15 cellular contexts compared by ENCODE assay signal in genomic region chrX:135489542-135489941, GRCh38. TPM values are rescaled to one million over a fixed set of nuclear protein-coding genes. Genes with fewer than 3 reads are reported as not detected.
DNase-seq lines count a peak whose midpoint lies in the region; ATAC-seq and TF ChIP-seq lines count a peak whose summit lies in the region.
"Had no signal": no experiment of that assay in that cellular context is flagged by ENCODE, and none has a peak within 500 bp of the region (broad histone marks: within the 10 kb centered on the region; RNA-seq: fewer than 3 reads in every experiment).

No MANE protein-coding gene starts in this region.

- H3K18ac ChIP-seq in mesenchymal stem cell (ENCODE audit: low read depth in 1 of 2, low read length in 2 of 2): no peak overlapping the region

- H3K4me3 ChIP-seq in NB4 (ENCODE audit: low read depth, low read length): no peak overlapping the region
- no peak overlapping the region for H3K4me3 ChIP-seq in mesenchymal stem cell (ENCODE audit: insufficient read depth in 1 of 2, low read depth in 1 of 2, low read length in 2 of 2)
- H3K4me3 ChIP-seq in CD8-positive, alpha-beta T cell (ENCODE audit: low read depth, low read length): no peak overlapping the region
- H3K4me3 ChIP-seq: esophagus squamous epithelium, pancreas, transverse colon had no signal

- no peak for TF ChIP-seq CTCF in NB4 (IDR thresholded peaks at IDR 0.05; ENCODE audit: low read depth, low read length)
- no peak for TF ChIP-seq CTCF in CD8-positive, alpha-beta T cell (IDR thresholded peaks at IDR 0.05)

- TF ChIP-seq POLR2A in GM18505 (IDR thresholded peaks at IDR 0.05; ENCODE audit: borderline replicate concordance, extremely low read depth, insufficient read depth, insufficient read length) (no peak), NB4 (IDR thresholded peaks at IDR 0.05; ENCODE audit: extremely low read depth, insufficient read length) (no peak)

- H2BK15ac ChIP-seq in mesenchymal stem cell (ENCODE audit: low read depth, poor library complexity, severe bottlenecking): no peak overlapping the region

- no peak overlapping the region for H2AFZ ChIP-seq in mesenchymal stem cell (ENCODE audit: low read depth, low read length)

- H3K27ac Mint-ChIP-seq in CD8-positive, alpha-beta T cell: no peak overlapping the region

- H2BK12ac ChIP-seq in mesenchymal stem cell (ENCODE audit: low read length in 2 of 2): no peak overlapping the region

- H3K27me3 Mint-ChIP-seq in CD8-positive, alpha-beta T cell (ENCODE audit: low read depth): no peaks in the 10 kb centered on the region

- CTCF ChIA-PET in CD8-positive, alpha-beta T cell (lab: Charles Lee): no interaction called here

- ATAC-seq in GM18505 (IDR thresholded peaks at IDR 0.05; ENCODE audit: unreplicated experiment): peak; percentile 87
- peak; percentile 86 for ATAC-seq in GM21367 (IDR thresholded peaks at IDR 0.05; ENCODE audit: unreplicated experiment)
- ATAC-seq in HG03025 (IDR thresholded peaks at IDR 0.05; ENCODE audit: low FRiP score, unreplicated experiment): peak; percentile 73
- ATAC-seq in left colon: no peak
- no peak for ATAC-seq in CD8-positive, alpha-beta T cell
- ATAC-seq: HepG2, pancreas had no signal

- no peaks in the 10 kb centered on the region for H3K4me1 Mint-ChIP-seq in CD8-positive, alpha-beta T cell (ENCODE audit: low read depth)

- DNase-seq in NB4 (ENCODE audit: low read depth): peak; percentile 22
- DNase-seq in left colon: no peak
- no peak for DNase-seq in mesenchymal stem cell
- no peak for DNase-seq in DMS79 (lab: John Stamatoyannopoulos, UW)
- DNase-seq in CD8-positive, alpha-beta T cell: no peak
- DNase-seq: BE2C, esophagus squamous epithelium, kidney, pancreas, SK-N-SH, transverse colon had no signal

- H3K79me1 ChIP-seq in mesenchymal stem cell (replicated peaks; ENCODE audit: low read length, poor library complexity, severe bottlenecking): no peaks in the 10 kb centered on the region

- H2BK5ac ChIP-seq in mesenchymal stem cell (ENCODE audit: low read depth, low read length, poor library complexity, severe bottlenecking): no peak overlapping the region

- H3K4me2 ChIP-seq in mesenchymal stem cell (ENCODE audit: low read length, poor library complexity, severe bottlenecking): no peak overlapping the region
- H3K4me2 ChIP-seq: SK-N-SH had no signal

- intact Hi-C loops in left colon (cut with DNase I, micrococcal nuclease): no loop called here
- intact Hi-C loops in CD8-positive, alpha-beta T cell (cut with DNase I, micrococcal nuclease): loop anchor here in 1 of 2 experiments (10.0 kb wide), 1 partner anchor 445 kb away; no protein-coding TSS in a partner anchor

- no peaks in the 10 kb centered on the region for H3K4me1 ChIP-seq in mesenchymal stem cell (ENCODE audit: control insufficient read depth, insufficient read depth, low read depth, low read length)
- H3K4me1 ChIP-seq in CD8-positive, alpha-beta T cell (ENCODE audit: insufficient read depth, low read length): no peaks in the 10 kb centered on the region
- H3K4me1 ChIP-seq: BE2C, esophagus squamous epithelium, pancreas, transverse colon had no signal

- H3K9me3 Mint-ChIP-seq in CD8-positive, alpha-beta T cell: no peaks in the 10 kb centered on the region

- H3K36me3 ChIP-seq in mesenchymal stem cell (ENCODE audit: control insufficient read depth in 1 of 2, insufficient read depth in 2 of 2, low read depth in 1 of 2, low read length in 2 of 2): no peaks in the 10 kb centered on the region
- no peaks in the 10 kb centered on the region for H3K36me3 ChIP-seq in CD8-positive, alpha-beta T cell (ENCODE audit: insufficient read depth, low read length)
- H3K36me3 ChIP-seq: BE2C, esophagus squamous epithelium, pancreas, transverse colon had no signal

- POLR2A ChIA-PET in CD8-positive, alpha-beta T cell (lab: Charles Lee): no interaction called here

- H2BK120ac ChIP-seq in mesenchymal stem cell (ENCODE audit: low read depth, low read length): no peak overlapping the region

- H3K14ac ChIP-seq in mesenchymal stem cell (ENCODE audit: low read length in 2 of 2): no peak overlapping the region

- no peak overlapping the region for H3K4me3 Mint-ChIP-seq in CD8-positive, alpha-beta T cell

- H3K27me3 ChIP-seq in mesenchymal stem cell (ENCODE audit: control insufficient read depth in 1 of 2, insufficient read depth in 1 of 2, low read length in 2 of 2): no peaks in the 10 kb centered on the region
- no peaks in the 10 kb centered on the region for H3K27me3 ChIP-seq in CD8-positive, alpha-beta T cell (ENCODE audit: insufficient read depth, low read length)
- H3K27me3 ChIP-seq: BE2C, esophagus squamous epithelium, pancreas, transverse colon had no signal

- no peak overlapping the region for H3K23ac ChIP-seq in mesenchymal stem cell (ENCODE audit: low read length in 2 of 2)

- no peak overlapping the region for H3K4ac ChIP-seq in mesenchymal stem cell (ENCODE audit: low read depth in 1 of 2, low read length in 2 of 2)

- no peak overlapping the region for H2AK5ac ChIP-seq in mesenchymal stem cell (ENCODE audit: low read length, severe bottlenecking)

- no peaks in the 10 kb centered on the region for H3K9me3 ChIP-seq in mesenchymal stem cell (ENCODE audit: control insufficient read depth, low read length)
- no peaks in the 10 kb centered on the region for H3K9me3 ChIP-seq in CD8-positive, alpha-beta T cell (ENCODE audit: low read length)
- H3K9me3 ChIP-seq: BE2C, esophagus squamous epithelium, pancreas, SK-N-SH, transverse colon had no signal

- no peak overlapping the region for H4K8ac ChIP-seq in mesenchymal stem cell (ENCODE audit: low read length)

- no peak overlapping the region for H3K9ac ChIP-seq in mesenchymal stem cell (ENCODE audit: low read length)
- H3K9ac ChIP-seq: SK-N-SH had no signal

- no peak overlapping the region for H4K91ac ChIP-seq in mesenchymal stem cell (ENCODE audit: low read length)

- H3K36me3 Mint-ChIP-seq in CD8-positive, alpha-beta T cell: no peaks in the 10 kb centered on the region

- H3K27ac ChIP-seq in mesenchymal stem cell (ENCODE audit: low read length, poor library complexity, severe bottlenecking): no peak overlapping the region
- H3K27ac ChIP-seq in CD8-positive, alpha-beta T cell (ENCODE audit: low read depth, low read length): no peak overlapping the region
- H3K27ac ChIP-seq: esophagus squamous epithelium, pancreas, transverse colon had no signal

- WGBS in mesenchymal stem cell: 94% methylated on average over 1 of the region's 1 CpG

RNA-seq across cellular contexts. Expression of gene INTS6L, which starts 30.9 kb away (rescaled TPM):
- 10 to 100 TPM; 14.9 to 19.8 TPM for total RNA-seq in left colon
- polyA plus RNA-seq in mesenchymal stem cell (2013, experiment 1 of 2): 6.3 TPM
- 6.0 TPM for polyA plus RNA-seq in mesenchymal stem cell (2013, experiment 2 of 2)
- total RNA-seq in CD8-positive, alpha-beta T cell: 10 to 100 TPM; 22.7 to 24.5 TPM
- total RNA-seq: HepG2 had no signal
- polyA plus RNA-seq: HepG2 had no signal

Comparison
In these comparisons a context has a peak if more than half of its experiments do, and no peak if none do; other contexts are left out.
1. ATAC-seq: peak in GM18505 (single experiment), GM21367 (single experiment) and HG03025 (single experiment); none in left colon (single experiment) and CD8-positive, alpha-beta T cell (single experiment).